1 cellular context compared by ENCODE assay signal in genomic region chr17:11296994-11297393, GRCh38.
TF ChIP-seq lines count a peak whose summit lies in the region.

No MANE protein-coding gene starts in this region.

TF ChIP-seq in GM23338, 12 proteins besides CTCF, POLR2A, EP300 and RAD21 (continued from another document):
- no peak for TF ChIP-seq ZNF462 (CRISPR knock-in tag; IDR thresholded peaks at IDR 0.05)
